In genomic region chr17:51012538-51012937, GRCh38 we compare ENCODE assay signal across 9 cellular contexts.
"Had no signal": no experiment of that assay in that cellular context is flagged by ENCODE, and none has a peak within 500 bp of the region (broad histone marks: within the 10 kb centered on the region; RNA-seq: fewer than 3 reads in every experiment).

No MANE protein-coding gene starts in this region.

- ATAC-seq: HCT116, K562 had no signal

- FAIRE-seq: K562 had no signal

- H3K27ac ChIP-seq: GM23248, HL-60 had no signal

- H3K9me3 ChIP-seq: HAP-1 had no signal

- H3K4me3 ChIP-seq: GM23248, HAP-1, K562 had no signal

- DNase-seq: GM23248, GOT3, H7, IMR-90, KG1 had no signal
